ENCODE assay signal across 1 cellular context in the genomic region with DNA sequence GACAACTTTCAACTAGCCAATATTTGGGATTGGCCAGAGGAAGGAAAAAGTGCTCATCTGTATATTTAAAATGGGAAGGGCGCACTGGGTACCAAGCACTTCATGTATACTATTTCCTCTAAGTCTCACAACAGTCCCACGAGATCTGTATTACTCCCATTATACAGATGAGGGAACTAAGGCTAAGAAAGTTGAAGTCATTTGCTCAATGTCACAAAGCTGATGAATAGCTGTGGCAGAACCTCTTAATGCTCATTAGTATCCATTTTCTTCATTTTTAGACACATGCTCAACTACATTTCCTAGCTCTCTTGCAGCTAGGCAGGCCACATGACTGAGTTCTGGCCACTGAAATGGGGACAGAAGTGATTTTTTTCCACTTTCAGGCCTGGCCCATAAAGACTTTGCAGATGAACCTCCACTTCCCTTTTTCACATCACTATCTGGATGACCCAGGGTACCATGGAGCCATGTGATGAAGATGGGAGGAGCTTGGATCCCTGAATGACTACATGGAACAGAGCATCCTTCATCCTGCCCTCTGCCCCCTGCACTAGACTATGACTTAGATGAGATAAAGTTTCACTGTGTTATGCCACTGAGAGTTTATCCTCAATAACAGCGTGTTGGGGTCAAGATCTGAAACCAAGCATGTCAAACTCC.
TF ChIP-seq lines count a peak whose summit lies in the region.

No MANE protein-coding gene starts in this region.

TF ChIP-seq in GM12878, 131 proteins besides CTCF, POLR2A, EP300 and RAD21:
- TF ChIP-seq PAX5 (IDR thresholded peaks at IDR 0.05; ENCODE audit: borderline replicate concordance, low read depth, low read length) = no peak
- TF ChIP-seq, protein P1, sequence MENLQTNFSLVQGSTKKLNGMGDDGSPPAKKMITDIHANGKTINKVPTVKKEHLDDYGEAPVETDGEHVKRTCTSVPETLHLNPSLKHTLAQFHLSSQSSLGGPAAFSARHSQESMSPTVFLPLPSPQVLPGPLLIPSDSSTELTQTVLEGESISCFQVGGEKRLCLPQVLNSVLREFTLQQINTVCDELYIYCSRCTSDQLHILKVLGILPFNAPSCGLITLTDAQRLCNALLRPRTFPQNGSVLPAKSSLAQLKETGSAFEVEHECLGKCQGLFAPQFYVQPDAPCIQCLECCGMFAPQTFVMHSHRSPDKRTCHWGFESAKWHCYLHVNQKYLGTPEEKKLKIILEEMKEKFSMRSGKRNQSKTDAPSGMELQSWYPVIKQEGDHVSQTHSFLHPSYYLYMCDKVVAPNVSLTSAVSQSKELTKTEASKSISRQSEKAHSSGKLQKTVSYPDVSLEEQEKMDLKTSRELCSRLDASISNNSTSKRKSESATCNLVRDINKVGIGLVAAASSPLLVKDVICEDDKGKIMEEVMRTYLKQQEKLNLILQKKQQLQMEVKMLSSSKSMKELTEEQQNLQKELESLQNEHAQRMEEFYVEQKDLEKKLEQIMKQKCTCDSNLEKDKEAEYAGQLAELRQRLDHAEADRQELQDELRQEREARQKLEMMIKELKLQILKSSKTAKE (IDR thresholded peaks at IDR 0.05; ENCODE audit: low read depth, poor library complexity, severe bottlenecking) = no peak
- TF ChIP-seq LARP7 (IDR thresholded peaks at IDR 0.05) = no peak
- TF ChIP-seq SPI1 (IDR thresholded peaks at IDR 0.05; ENCODE audit: borderline replicate concordance, insufficient read depth, low read depth, low read length) = peak; percentile 84
- TF ChIP-seq, protein P2, sequence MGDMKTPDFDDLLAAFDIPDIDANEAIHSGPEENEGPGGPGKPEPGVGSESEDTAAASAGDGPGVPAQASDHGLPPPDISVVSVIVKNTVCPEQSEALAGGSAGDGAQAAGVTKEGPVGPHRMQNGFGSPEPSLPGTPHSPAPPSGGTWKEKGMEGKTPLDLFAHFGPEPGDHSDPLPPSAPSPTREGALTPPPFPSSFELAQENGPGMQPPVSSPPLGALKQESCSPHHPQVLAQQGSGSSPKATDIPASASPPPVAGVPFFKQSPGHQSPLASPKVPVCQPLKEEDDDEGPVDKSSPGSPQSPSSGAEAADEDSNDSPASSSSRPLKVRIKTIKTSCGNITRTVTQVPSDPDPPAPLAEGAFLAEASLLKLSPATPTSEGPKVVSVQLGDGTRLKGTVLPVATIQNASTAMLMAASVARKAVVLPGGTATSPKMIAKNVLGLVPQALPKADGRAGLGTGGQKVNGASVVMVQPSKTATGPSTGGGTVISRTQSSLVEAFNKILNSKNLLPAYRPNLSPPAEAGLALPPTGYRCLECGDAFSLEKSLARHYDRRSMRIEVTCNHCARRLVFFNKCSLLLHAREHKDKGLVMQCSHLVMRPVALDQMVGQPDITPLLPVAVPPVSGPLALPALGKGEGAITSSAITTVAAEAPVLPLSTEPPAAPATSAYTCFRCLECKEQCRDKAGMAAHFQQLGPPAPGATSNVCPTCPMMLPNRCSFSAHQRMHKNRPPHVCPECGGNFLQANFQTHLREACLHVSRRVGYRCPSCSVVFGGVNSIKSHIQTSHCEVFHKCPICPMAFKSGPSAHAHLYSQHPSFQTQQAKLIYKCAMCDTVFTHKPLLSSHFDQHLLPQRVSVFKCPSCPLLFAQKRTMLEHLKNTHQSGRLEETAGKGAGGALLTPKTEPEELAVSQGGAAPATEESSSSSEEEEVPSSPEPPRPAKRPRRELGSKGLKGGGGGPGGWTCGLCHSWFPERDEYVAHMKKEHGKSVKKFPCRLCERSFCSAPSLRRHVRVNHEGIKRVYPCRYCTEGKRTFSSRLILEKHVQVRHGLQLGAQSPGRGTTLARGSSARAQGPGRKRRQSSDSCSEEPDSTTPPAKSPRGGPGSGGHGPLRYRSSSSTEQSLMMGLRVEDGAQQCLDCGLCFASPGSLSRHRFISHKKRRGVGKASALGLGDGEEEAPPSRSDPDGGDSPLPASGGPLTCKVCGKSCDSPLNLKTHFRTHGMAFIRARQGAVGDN (IDR thresholded peaks at IDR 0.05) = no peak
- TF ChIP-seq, protein P3, sequence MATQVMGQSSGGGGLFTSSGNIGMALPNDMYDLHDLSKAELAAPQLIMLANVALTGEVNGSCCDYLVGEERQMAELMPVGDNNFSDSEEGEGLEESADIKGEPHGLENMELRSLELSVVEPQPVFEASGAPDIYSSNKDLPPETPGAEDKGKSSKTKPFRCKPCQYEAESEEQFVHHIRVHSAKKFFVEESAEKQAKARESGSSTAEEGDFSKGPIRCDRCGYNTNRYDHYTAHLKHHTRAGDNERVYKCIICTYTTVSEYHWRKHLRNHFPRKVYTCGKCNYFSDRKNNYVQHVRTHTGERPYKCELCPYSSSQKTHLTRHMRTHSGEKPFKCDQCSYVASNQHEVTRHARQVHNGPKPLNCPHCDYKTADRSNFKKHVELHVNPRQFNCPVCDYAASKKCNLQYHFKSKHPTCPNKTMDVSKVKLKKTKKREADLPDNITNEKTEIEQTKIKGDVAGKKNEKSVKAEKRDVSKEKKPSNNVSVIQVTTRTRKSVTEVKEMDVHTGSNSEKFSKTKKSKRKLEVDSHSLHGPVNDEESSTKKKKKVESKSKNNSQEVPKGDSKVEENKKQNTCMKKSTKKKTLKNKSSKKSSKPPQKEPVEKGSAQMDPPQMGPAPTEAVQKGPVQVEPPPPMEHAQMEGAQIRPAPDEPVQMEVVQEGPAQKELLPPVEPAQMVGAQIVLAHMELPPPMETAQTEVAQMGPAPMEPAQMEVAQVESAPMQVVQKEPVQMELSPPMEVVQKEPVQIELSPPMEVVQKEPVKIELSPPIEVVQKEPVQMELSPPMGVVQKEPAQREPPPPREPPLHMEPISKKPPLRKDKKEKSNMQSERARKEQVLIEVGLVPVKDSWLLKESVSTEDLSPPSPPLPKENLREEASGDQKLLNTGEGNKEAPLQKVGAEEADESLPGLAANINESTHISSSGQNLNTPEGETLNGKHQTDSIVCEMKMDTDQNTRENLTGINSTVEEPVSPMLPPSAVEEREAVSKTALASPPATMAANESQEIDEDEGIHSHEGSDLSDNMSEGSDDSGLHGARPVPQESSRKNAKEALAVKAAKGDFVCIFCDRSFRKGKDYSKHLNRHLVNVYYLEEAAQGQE (IDR thresholded peaks at IDR 0.05; ENCODE audit: low read depth, low read length) = no peak
- TF ChIP-seq CHD2 (IDR thresholded peaks at IDR 0.05; ENCODE audit: borderline replicate concordance, low read depth, low read length) = no peak
- TF ChIP-seq, protein P4, sequence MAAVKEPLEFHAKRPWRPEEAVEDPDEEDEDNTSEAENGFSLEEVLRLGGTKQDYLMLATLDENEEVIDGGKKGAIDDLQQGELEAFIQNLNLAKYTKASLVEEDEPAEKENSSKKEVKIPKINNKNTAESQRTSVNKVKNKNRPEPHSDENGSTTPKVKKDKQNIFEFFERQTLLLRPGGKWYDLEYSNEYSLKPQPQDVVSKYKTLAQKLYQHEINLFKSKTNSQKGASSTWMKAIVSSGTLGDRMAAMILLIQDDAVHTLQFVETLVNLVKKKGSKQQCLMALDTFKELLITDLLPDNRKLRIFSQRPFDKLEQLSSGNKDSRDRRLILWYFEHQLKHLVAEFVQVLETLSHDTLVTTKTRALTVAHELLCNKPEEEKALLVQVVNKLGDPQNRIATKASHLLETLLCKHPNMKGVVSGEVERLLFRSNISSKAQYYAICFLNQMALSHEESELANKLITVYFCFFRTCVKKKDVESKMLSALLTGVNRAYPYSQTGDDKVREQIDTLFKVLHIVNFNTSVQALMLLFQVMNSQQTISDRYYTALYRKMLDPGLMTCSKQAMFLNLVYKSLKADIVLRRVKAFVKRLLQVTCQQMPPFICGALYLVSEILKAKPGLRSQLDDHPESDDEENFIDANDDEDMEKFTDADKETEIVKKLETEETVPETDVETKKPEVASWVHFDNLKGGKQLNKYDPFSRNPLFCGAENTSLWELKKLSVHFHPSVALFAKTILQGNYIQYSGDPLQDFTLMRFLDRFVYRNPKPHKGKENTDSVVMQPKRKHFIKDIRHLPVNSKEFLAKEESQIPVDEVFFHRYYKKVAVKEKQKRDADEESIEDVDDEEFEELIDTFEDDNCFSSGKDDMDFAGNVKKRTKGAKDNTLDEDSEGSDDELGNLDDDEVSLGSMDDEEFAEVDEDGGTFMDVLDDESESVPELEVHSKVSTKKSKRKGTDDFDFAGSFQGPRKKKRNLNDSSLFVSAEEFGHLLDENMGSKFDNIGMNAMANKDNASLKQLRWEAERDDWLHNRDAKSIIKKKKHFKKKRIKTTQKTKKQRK (IDR thresholded peaks at IDR 0.05; ENCODE audit: low read depth, low read length) = no peak
